In the genomic region with DNA sequence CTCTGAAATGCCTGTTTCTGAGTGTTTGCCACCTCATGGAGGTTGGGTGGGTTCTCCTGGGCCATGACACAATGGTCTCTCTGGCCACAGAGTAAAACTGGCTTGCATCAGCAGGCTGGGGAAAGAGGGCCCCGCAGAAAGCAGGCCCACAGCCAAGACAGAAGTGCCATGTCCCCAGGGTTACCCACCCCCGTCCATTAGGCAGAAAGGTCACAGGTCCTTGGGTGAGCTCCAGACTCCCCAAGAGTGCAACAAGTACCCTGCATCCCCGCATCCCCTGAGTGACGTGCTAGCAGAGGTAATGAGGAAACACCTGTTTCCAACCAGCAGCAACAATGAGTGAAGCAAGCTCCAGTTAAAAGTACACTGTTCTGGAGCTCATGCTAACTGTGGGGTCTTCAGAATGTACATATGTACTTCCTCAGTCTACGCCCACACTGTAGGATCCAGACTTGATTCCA, we compare ENCODE assay signal across 20 cellular contexts. TPM values are rescaled to one million over a fixed set of nuclear protein-coding genes. Genes with fewer than 3 reads are reported as not detected.
A peak's percentile ranks its signal among the peaks of the same experiment; 100 is the strongest.
DNase-seq lines count a peak whose midpoint lies in the region; ATAC-seq and TF ChIP-seq lines count a peak whose summit lies in the region.
"Had no signal": no experiment of that assay in that cellular context is flagged by ENCODE, and none has a peak within 500 bp of the region (broad histone marks: within the 10 kb centered on the region; RNA-seq: fewer than 3 reads in every experiment).

No MANE protein-coding gene starts in this region.

- peaks cover 86% of the 10 kb centered on the region for H3K4me1 Mint-ChIP-seq in nephron
- peaks cover 8% of the 10 kb centered on the region for H3K4me1 Mint-ChIP-seq in activated T-helper 2 cell treated with anti-CD3 and anti-CD28 coated beads, Interferon-gamma antibody, Interleukin-2, Interleukin-4, amounts not matched to agents 10 μg/mL and 5 μg/mL and 100 μg/mL, durations not matched to agents 14 hours and 24 hours and 36 hours (ENCODE audit: low read depth)

- no peaks in the 10 kb centered on the region for H3K9me3 ChIP-seq in AG04450 (ENCODE audit: control insufficient read depth, insufficient read depth, low read length)
- H3K9me3 ChIP-seq: heart right ventricle, Peyer's patch had no signal

- ATAC-seq in GM21723 (IDR thresholded peaks at IDR 0.05; ENCODE audit: unreplicated experiment) (no peak), HG03159 (IDR thresholded peaks at IDR 0.05; ENCODE audit: unreplicated experiment) (no peak)
- ATAC-seq: activated CD4-positive, CD25-positive, alpha-beta regulatory T cell treated with anti-CD3 and anti-CD28 coated beads, Interleukin-2, amount 50 U/mL, for 24 hours; natural killer cell treated with Interleukin-12 subunit alpha and Interleukin-12 subunit beta and Interleukin-15 and Interleukin-18, amount 100 ng/mL, for 72 hours; stimulated activated effector memory CD8-positive, alpha-beta T cell treated with anti-CD3 and anti-CD28 coated beads, Interleukin-12 subunit alpha, Interleukin-12 subunit beta, amount 100 ng/mL, for 72 hours had no signal

- TF ChIP-seq CTCF in AG04450 (IDR thresholded peaks at IDR 0.05; ENCODE audit: low read depth, low read length) (no peak), HL-60 (IDR thresholded peaks at IDR 0.05; ENCODE audit: insufficient read depth, low read length) (no peak), nephron (IDR thresholded peaks at IDR 0.05; ENCODE audit: unreplicated experiment in 3 of 3) (no peak)

- no peaks in the 10 kb centered on the region for H3K27me3 Mint-ChIP-seq in nephron (ENCODE audit: low read depth)
- H3K27me3 Mint-ChIP-seq in activated T-helper 2 cell treated with anti-CD3 and anti-CD28 coated beads, Interferon-gamma antibody, Interleukin-2, Interleukin-4, amounts not matched to agents 10 μg/mL and 5 μg/mL and 100 μg/mL, durations not matched to agents 14 hours and 24 hours and 36 hours (ENCODE audit: low read depth) = no peaks in the 10 kb centered on the region
- H3K27me3 Mint-ChIP-seq: natural killer cell treated with Interleukin-12 subunit alpha and Interleukin-12 subunit beta and Interleukin-15 and Interleukin-18, amount 100 ng/mL, for 72 hours had no signal

- peaks cover 12% of the 10 kb centered on the region for H3K36me3 Mint-ChIP-seq in nephron (ENCODE audit: low read depth)
- H3K36me3 Mint-ChIP-seq in activated T-helper 2 cell treated with anti-CD3 and anti-CD28 coated beads, Interferon-gamma antibody, Interleukin-2, Interleukin-4, amounts not matched to agents 10 μg/mL and 5 μg/mL and 100 μg/mL, durations not matched to agents 14 hours and 24 hours and 36 hours (ENCODE audit: low read depth) = peaks cover 2% of the 10 kb centered on the region
- H3K36me3 Mint-ChIP-seq: natural killer cell treated with Interleukin-12 subunit alpha and Interleukin-12 subunit beta and Interleukin-15 and Interleukin-18, amount 100 ng/mL, for 72 hours; stimulated activated effector memory CD8-positive, alpha-beta T cell treated with anti-CD3 and anti-CD28 coated beads, Interleukin-12 subunit alpha, Interleukin-12 subunit beta, amount 100 ng/mL, for 72 hours had no signal

- POLR2A ChIA-PET in AG04450 (lab: Yijun Ruan, JAX) = no interaction called here

- no peaks in the 10 kb centered on the region for H3K27me3 ChIP-seq in AG04450 (ENCODE audit: control insufficient read depth, insufficient read depth, low read length)
- H3K27me3 ChIP-seq in HL-60 (ENCODE audit: insufficient read depth, poor library complexity, severe bottlenecking) = no peaks in the 10 kb centered on the region
- H3K27me3 ChIP-seq: heart right ventricle, Peyer's patch had no signal

- peak overlapping the region; percentile 65 to 79 (median 70) for H3K27ac Mint-ChIP-seq in nephron
- no peak overlapping the region for H3K27ac Mint-ChIP-seq in activated T-helper 2 cell treated with anti-CD3 and anti-CD28 coated beads, Interferon-gamma antibody, Interleukin-2, Interleukin-4, amounts not matched to agents 10 μg/mL and 5 μg/mL and 100 μg/mL, durations not matched to agents 14 hours and 24 hours and 36 hours
- H3K27ac Mint-ChIP-seq: natural killer cell treated with Interleukin-12 subunit alpha and Interleukin-12 subunit beta and Interleukin-15 and Interleukin-18, amount 100 ng/mL, for 72 hours; stimulated activated effector memory CD8-positive, alpha-beta T cell treated with anti-CD3 and anti-CD28 coated beads, Interleukin-12 subunit alpha, Interleukin-12 subunit beta, amount 100 ng/mL, for 72 hours; T-helper 1 cell treated with Interleukin-12 subunit alpha and Interleukin-12 subunit beta and Interleukin-4 antibody, amounts not matched to agents 30 μg/mL and 1 μg/mL, for 36 hours had no signal

- H3K4me3 Mint-ChIP-seq in nephron = no peak overlapping the region
- no peak overlapping the region for H3K4me3 Mint-ChIP-seq in activated T-helper 2 cell treated with anti-CD3 and anti-CD28 coated beads, Interferon-gamma antibody, Interleukin-2, Interleukin-4, amounts not matched to agents 10 μg/mL and 5 μg/mL and 100 μg/mL, durations not matched to agents 14 hours and 24 hours and 36 hours (ENCODE audit: low read depth)
- H3K4me3 Mint-ChIP-seq: stimulated activated effector memory CD8-positive, alpha-beta T cell treated with anti-CD3 and anti-CD28 coated beads, Interleukin-12 subunit alpha, Interleukin-12 subunit beta, amount 100 ng/mL, for 72 hours; T-helper 1 cell treated with Interleukin-12 subunit alpha and Interleukin-12 subunit beta and Interleukin-4 antibody, amounts not matched to agents 30 μg/mL and 1 μg/mL, for 36 hours had no signal

- H3K4me3 ChIP-seq in AG04450 (ENCODE audit: low read depth, low read length) = no peak overlapping the region
- H3K4me3 ChIP-seq in HL-60 (replicated peaks; ENCODE audit: insufficient read depth, low read length) = no peak overlapping the region
- H3K4me3 ChIP-seq: heart right ventricle, Peyer's patch had no signal

- CTCF ChIA-PET in AG04450 (lab: Charles Lee) = interaction anchor here (0.6 to 3.9 kb wide), 3 partner anchors 163 to 289 kb away, joined by 3 to 12 read pairs (median 11); no protein-coding TSS in a partner anchor

- DNase-seq in AG04450 (ENCODE audit: low read depth, low spot score) = no peak
- peak; percentile 35 to 58 for DNase-seq in HL-60 (ENCODE audit: low read depth in 1 of 2, low spot score in 1 of 2)
- peak; percentile 24 to 29 for DNase-seq in dermis microvascular lymphatic vessel endothelial cell (ENCODE audit: low read depth in 2 of 2)
- no peak for DNase-seq in AML-193 (lab: John Stamatoyannopoulos, UW)
- no peak for DNase-seq in activated T-helper 2 cell treated with anti-CD3 and anti-CD28 coated beads, Interferon-gamma antibody, Interleukin-2, Interleukin-4, amounts not matched to agents 10 μg/mL and 5 μg/mL and 100 μg/mL, durations not matched to agents 14 hours and 24 hours and 36 hours (ENCODE audit: low spot score)
- DNase-seq: heart right ventricle; KG1; NCI-H1694; NCI-H510A; retina; stimulated activated CD4-positive, alpha-beta T cell treated with anti-CD3 and anti-CD28 coated beads, Interleukin-4, amount 100 ng/mL, for 4 hours had no signal

- intact Hi-C loops in activated T-helper 2 cell treated with anti-CD3 and anti-CD28 coated beads, Interferon-gamma antibody, Interleukin-2, Interleukin-4, amounts not matched to agents 10 μg/mL and 5 μg/mL and 100 μg/mL, durations not matched to agents 14 hours and 24 hours and 36 hours (cut with micrococcal nuclease) = no loop called here

- H3K9me3 Mint-ChIP-seq in nephron = no peaks in the 10 kb centered on the region
- H3K9me3 Mint-ChIP-seq in activated T-helper 2 cell treated with anti-CD3 and anti-CD28 coated beads, Interferon-gamma antibody, Interleukin-2, Interleukin-4, amounts not matched to agents 10 μg/mL and 5 μg/mL and 100 μg/mL, durations not matched to agents 14 hours and 24 hours and 36 hours = no peaks in the 10 kb centered on the region
- H3K9me3 Mint-ChIP-seq: natural killer cell treated with Interleukin-12 subunit alpha and Interleukin-12 subunit beta and Interleukin-15 and Interleukin-18, amount 100 ng/mL, for 72 hours; stimulated activated effector memory CD8-positive, alpha-beta T cell treated with anti-CD3 and anti-CD28 coated beads, Interleukin-12 subunit alpha, Interleukin-12 subunit beta, amount 100 ng/mL, for 72 hours; T-helper 1 cell treated with Interleukin-12 subunit alpha and Interleukin-12 subunit beta and Interleukin-4 antibody, amounts not matched to agents 30 μg/mL and 1 μg/mL, for 36 hours had no signal

- peak overlapping the region; percentile 39 for H3K27ac ChIP-seq in AG04450 (ENCODE audit: low read depth, low read length)
- peak overlapping the region; percentile 90 for H3K27ac ChIP-seq in HL-60 (replicated peaks)
- H3K27ac ChIP-seq: Peyer's patch had no signal

RNA-seq across cellular contexts. Expression of a gene that starts 31.7 kb away (rescaled TPM):
- polyA plus RNA-seq in AG04450 (2011; rRNA removed) = 151 and 153 TPM in 2 replicates
- polyA minus RNA-seq in AG04450 (2011; rRNA and poly(A)+ RNA removed) = 115 and 130 TPM in 2 replicates
- total RNA-seq in dermis microvascular lymphatic vessel endothelial cell = 41.6 and 61.1 TPM in 2 replicates
- 73.1 and 73.6 TPM in 2 replicates for total RNA-seq in activated T-helper 2 cell treated with anti-CD3 and anti-CD28 coated beads, Interferon-gamma antibody, Interleukin-2, Interleukin-4, amounts not matched to agents 10 μg/mL and 5 μg/mL and 100 μg/mL, durations not matched to agents 14 hours and 24 hours and 36 hours

RNA-seq across cellular contexts. Expression of a gene that starts 49.4 kb away (rescaled TPM):
- polyA plus RNA-seq in AG04450 (2011; rRNA removed) = not detected in 2 replicates
- polyA minus RNA-seq in AG04450 (2011; rRNA and poly(A)+ RNA removed) = not detected in 2 replicates
- not detected in 2 replicates for total RNA-seq in dermis microvascular lymphatic vessel endothelial cell
- not detected in 2 replicates for total RNA-seq in activated T-helper 2 cell treated with anti-CD3 and anti-CD28 coated beads, Interferon-gamma antibody, Interleukin-2, Interleukin-4, amounts not matched to agents 10 μg/mL and 5 μg/mL and 100 μg/mL, durations not matched to agents 14 hours and 24 hours and 36 hours
- total RNA-seq: cerebellum; heart right ventricle; natural killer cell treated with Interleukin-12 subunit alpha and Interleukin-12 subunit beta and Interleukin-15 and Interleukin-18, amount 100 ng/mL, for 72 hours; Peyer's patch had no signal
- polyA plus RNA-seq: heart right ventricle had no signal

Comparison
In these comparisons a context has a peak if more than half of its experiments do, and no peak if none do; other contexts are left out.
1. DNase-seq: peak in HL-60 (2 of 2) and dermis microvascular lymphatic vessel endothelial cell (2 of 2); none in AG04450 (single experiment), AML-193 (0 of 2) and activated T-helper 2 cell treated with anti-CD3 and anti-CD28 coated beads, Interferon-gamma antibody, Interleukin-2, Interleukin-4, amounts not matched to agents 10 μg/mL and 5 μg/mL and 100 μg/mL, durations not matched to agents 14 hours and 24 hours and 36 hours (single experiment).